7 cellular contexts compared by ENCODE assay signal in the genomic region with DNA sequence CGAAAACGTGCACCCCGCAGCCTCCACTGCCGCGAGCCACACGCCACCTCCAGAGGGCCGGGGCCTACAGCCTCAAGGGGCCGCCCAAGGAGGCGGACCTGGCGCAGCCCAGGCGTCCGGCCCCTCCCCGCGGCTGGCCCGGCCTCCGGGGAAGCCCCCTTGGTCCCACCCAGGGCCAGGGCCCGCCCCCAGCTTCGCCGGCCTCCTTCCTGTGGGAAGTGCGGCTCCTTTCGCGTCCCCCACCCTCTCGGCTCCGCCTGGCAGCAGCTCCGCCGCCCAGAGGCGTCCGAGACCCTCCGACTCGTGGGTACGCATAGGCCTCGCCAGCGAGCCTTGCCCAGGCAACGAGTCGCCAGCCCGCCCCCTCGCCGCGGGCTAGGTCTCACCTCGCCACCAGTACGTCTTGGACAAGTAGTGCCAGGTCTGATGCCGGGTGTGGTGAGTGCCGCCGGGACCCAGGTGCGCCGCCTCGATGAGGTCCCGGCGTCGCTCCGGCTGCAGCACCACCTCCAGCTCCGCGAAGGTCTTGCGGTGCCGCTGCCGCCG. TPM values are rescaled to one million over a fixed set of nuclear protein-coding genes. Genes with fewer than 3 reads are reported as not detected.
A peak's percentile ranks its signal among the peaks of the same experiment; 100 is the strongest.
DNase-seq lines count a peak whose midpoint lies in the region; ATAC-seq and TF ChIP-seq lines count a peak whose summit lies in the region.

No MANE protein-coding gene starts in this region.

- ATAC-seq in GM18909 (IDR thresholded peaks at IDR 0.05; ENCODE audit: poor library complexity, unreplicated experiment) (peak; percentile 88), HG03135 (IDR thresholded peaks at IDR 0.05; ENCODE audit: unreplicated experiment) (peak; percentile 87), left lung (peak; percentile 95)

- no peaks in the 10 kb centered on the region for H3K9me3 ChIP-seq in left lung

- peaks cover 0 to 25% of the 10 kb centered on the region in 2 donors for H3K36me3 ChIP-seq in left lung

- H3K4me3 ChIP-seq in left lung: peak overlapping the region; percentile 73 to 89

- DNase-seq in T-helper 22 cell (ENCODE audit: low read depth): peak; percentile 94
- DNase-seq in cerebellar cortex (ENCODE audit: low spot score): peak; percentile 89
- DNase-seq in left lung: peak; percentile 97 to 99
- DNase-seq in stimulated activated CD4-positive, alpha-beta T cell treated with anti-CD3 and anti-CD28 coated beads, Interleukin-4, amount 100 ng/mL, for 24 hours: peak; percentile 95
- DNase-seq in amniotic stem cell (lab: John Stamatoyannopoulos, UW): no peak

- H3K27me3 ChIP-seq in left lung: no peaks in the 10 kb centered on the region

- peak overlapping the region; percentile 93 to 98 for H3K27ac ChIP-seq in left lung

- peak in 1 of 2 donors; percentile 26 for TF ChIP-seq CTCF in left lung (IDR thresholded peaks at IDR 0.05)

- intact Hi-C loops in left lung (cut with DNase I): no loop called here

- H3K4me1 ChIP-seq in left lung: peaks cover 20 to 44% of the 10 kb centered on the region in 2 donors

RNA-seq across cellular contexts. Expression of gene ZBTB11, which starts 0.6 kb away (rescaled TPM):
- 10 to 100 TPM; 16.6 to 18.1 TPM for total RNA-seq in left lung

RNA-seq across cellular contexts. Expression of gene RPL24, which starts 10.2 kb away (rescaled TPM):
- total RNA-seq in left lung: 100 to 1,000 TPM; 811 to 860 TPM

RNA-seq across cellular contexts. Expression of gene CEP97, which starts 48.1 kb away (rescaled TPM):
- total RNA-seq in left lung: 10 to 100 TPM in 1 of 2 donors, 1 to 10 TPM in 1; 8.5 to 11.2 TPM
